17 cellular contexts compared by ENCODE assay signal in the genomic region with DNA sequence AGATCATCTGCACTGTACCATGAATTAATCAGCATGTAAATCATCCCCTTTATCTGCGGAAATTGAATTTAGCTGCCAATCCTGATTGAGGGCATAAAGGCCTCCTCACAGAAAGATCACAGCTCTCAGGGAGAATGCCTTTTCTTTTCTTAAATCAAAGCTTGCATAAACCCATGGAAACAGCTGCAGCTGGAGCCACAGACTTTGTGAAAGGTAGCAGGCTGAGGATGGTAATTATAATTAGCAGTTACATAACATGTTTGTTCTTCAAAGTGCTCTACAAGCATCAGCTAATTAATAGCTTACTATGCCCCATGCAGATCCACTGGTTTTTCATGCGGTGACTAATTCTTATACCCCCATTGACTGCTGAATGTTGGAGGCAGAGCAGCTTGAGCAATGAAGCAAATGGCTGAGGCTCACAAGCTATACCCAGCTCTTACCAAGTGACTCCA. TPM values are rescaled to one million over a fixed set of nuclear protein-coding genes. Genes with fewer than 3 reads are reported as not detected.
DNase-seq lines count a peak whose midpoint lies in the region; ATAC-seq and TF ChIP-seq lines count a peak whose summit lies in the region.
"Had no signal": no experiment of that assay in that cellular context is flagged by ENCODE, and none has a peak within 500 bp of the region (broad histone marks: within the 10 kb centered on the region; RNA-seq: fewer than 3 reads in every experiment).

No MANE protein-coding gene starts in this region.

- no peaks in the 10 kb centered on the region for H3K9me3 ChIP-seq in neural cell (ENCODE audit: low read length)
- H3K9me3 ChIP-seq: esophagus squamous epithelium, psoas muscle had no signal

- peak overlapping the region; percentile 14 for H3K9ac ChIP-seq in neural cell (ENCODE audit: low read length)

- peaks cover 13% of the 10 kb centered on the region for H3K36me3 Mint-ChIP-seq in activated T-cell treated with anti-CD3 and anti-CD28 coated beads, Interleukin-2, amount 50 U/mL, for 24 hours (ENCODE audit: low read depth)

- no peaks in the 10 kb centered on the region for H3K79me2 ChIP-seq in neural cell (replicated peaks; ENCODE audit: insufficient read depth, low read length)

- peaks cover 21% of the 10 kb centered on the region for H3K4me1 Mint-ChIP-seq in activated T-cell treated with anti-CD3 and anti-CD28 coated beads, Interleukin-2, amount 50 U/mL, for 24 hours (ENCODE audit: low read depth)

- no peaks in the 10 kb centered on the region for H3K27me3 ChIP-seq in neural cell (ENCODE audit: insufficient read depth, low read depth, low read length)
- H3K27me3 ChIP-seq: cardiac muscle cell, esophagus squamous epithelium had no signal

- no peak for ATAC-seq in HG03432 (IDR thresholded peaks at IDR 0.05; ENCODE audit: unreplicated experiment)
- ATAC-seq: psoas muscle, T-helper 17 cell had no signal

- DNase-seq in Daoy (ENCODE audit: low read depth), result peak; percentile 34
- peak; percentile 61 for DNase-seq in NCI-H2081 treated with DMSO at 0.1 percent for 48 hours (lab: John Stamatoyannopoulos, UW)
- DNase-seq in choroid plexus epithelial cell (ENCODE audit: low read depth), result peak; percentile 2
- no peak for DNase-seq in dedifferentiated amniotic fluid mesenchymal stem cell (ENCODE audit: extremely low spot score)
- DNase-seq in hippocampal formation (lab: John Stamatoyannopoulos, UW), result no peak
- DNase-seq in activated T-cell treated with anti-CD3 and anti-CD28 coated beads, Interleukin-2, amount 50 U/mL, for 24 hours, result no peak
- DNase-seq: activated gamma-delta T cell; esophagus squamous epithelium; GDM1; NCI-H187; psoas muscle; stimulated activated CD4-positive, alpha-beta T cell treated with anti-CD3 and anti-CD28 coated beads, Interleukin-4, amount 100 ng/mL, for 4 hours; stimulated activated naive CD4-positive, alpha-beta T cell treated with Interleukin-2 at 50 U/mL for 16 hours; T-helper 17 cell had no signal

- no peak for TF ChIP-seq EP300 in neural cell (conservative IDR thresholded peaks at IDR 0.05; ENCODE audit: poor library complexity, severe bottlenecking)

- H3K27ac ChIP-seq in neural cell (ENCODE audit: low read length), result peak overlapping the region; percentile 55
- H3K27ac ChIP-seq: cardiac muscle cell, esophagus squamous epithelium, psoas muscle had no signal

- no peaks in the 10 kb centered on the region for H4K20me1 ChIP-seq in neural cell (ENCODE audit: insufficient read depth)

- no peaks in the 10 kb centered on the region for H3K36me3 ChIP-seq in neural cell (ENCODE audit: insufficient read depth, low read length)

- H3K9me2 ChIP-seq in neural cell (ENCODE audit: insufficient read depth, low read length), result no peaks in the 10 kb centered on the region

- H3K27me3 Mint-ChIP-seq in activated T-cell treated with anti-CD3 and anti-CD28 coated beads, Interleukin-2, amount 50 U/mL, for 24 hours, result no peaks in the 10 kb centered on the region
- H3K27me3 Mint-ChIP-seq: T-helper 17 cell had no signal

- H3K4me3 ChIP-seq in choroid plexus epithelial cell (ENCODE audit: low read depth, low read length), result no peak overlapping the region
- peak overlapping the region; percentile 31 for H3K4me3 ChIP-seq in neural cell (ENCODE audit: low read length)
- H3K4me3 ChIP-seq: cardiac muscle cell, esophagus squamous epithelium, psoas muscle had no signal

- no peak for TF ChIP-seq RAD21 in neural cell (conservative IDR thresholded peaks at IDR 0.05)

- H3F3A ChIP-seq in neural cell (ENCODE audit: insufficient read depth, low read length, poor library complexity, severe bottlenecking), result peaks cover 4% of the 10 kb centered on the region

- no peaks in the 10 kb centered on the region for H3K9me3 Mint-ChIP-seq in activated T-cell treated with anti-CD3 and anti-CD28 coated beads, Interleukin-2, amount 50 U/mL, for 24 hours

- no peak overlapping the region for H3K4me3 Mint-ChIP-seq in activated T-cell treated with anti-CD3 and anti-CD28 coated beads, Interleukin-2, amount 50 U/mL, for 24 hours
- H3K4me3 Mint-ChIP-seq: T-helper 17 cell had no signal

- H2AFZ ChIP-seq in neural cell (ENCODE audit: low read depth, low read length), result no peak overlapping the region

- H3K4me2 ChIP-seq in neural cell (ENCODE audit: low read length), result no peak overlapping the region

- TF ChIP-seq CTCF in choroid plexus epithelial cell (conservative IDR thresholded peaks at IDR 0.05; ENCODE audit: low read depth, low read length) (no peak), neural cell (IDR thresholded peaks at IDR 0.05; ENCODE audit: poor library complexity, severe bottlenecking) (no peak)

- H3K27ac Mint-ChIP-seq in activated T-cell treated with anti-CD3 and anti-CD28 coated beads, Interleukin-2, amount 50 U/mL, for 24 hours, result no peak overlapping the region

TF ChIP-seq in neural cell, 6 proteins besides CTCF, POLR2A, EP300 and RAD21:
- TF ChIP-seq, protein P1, sequence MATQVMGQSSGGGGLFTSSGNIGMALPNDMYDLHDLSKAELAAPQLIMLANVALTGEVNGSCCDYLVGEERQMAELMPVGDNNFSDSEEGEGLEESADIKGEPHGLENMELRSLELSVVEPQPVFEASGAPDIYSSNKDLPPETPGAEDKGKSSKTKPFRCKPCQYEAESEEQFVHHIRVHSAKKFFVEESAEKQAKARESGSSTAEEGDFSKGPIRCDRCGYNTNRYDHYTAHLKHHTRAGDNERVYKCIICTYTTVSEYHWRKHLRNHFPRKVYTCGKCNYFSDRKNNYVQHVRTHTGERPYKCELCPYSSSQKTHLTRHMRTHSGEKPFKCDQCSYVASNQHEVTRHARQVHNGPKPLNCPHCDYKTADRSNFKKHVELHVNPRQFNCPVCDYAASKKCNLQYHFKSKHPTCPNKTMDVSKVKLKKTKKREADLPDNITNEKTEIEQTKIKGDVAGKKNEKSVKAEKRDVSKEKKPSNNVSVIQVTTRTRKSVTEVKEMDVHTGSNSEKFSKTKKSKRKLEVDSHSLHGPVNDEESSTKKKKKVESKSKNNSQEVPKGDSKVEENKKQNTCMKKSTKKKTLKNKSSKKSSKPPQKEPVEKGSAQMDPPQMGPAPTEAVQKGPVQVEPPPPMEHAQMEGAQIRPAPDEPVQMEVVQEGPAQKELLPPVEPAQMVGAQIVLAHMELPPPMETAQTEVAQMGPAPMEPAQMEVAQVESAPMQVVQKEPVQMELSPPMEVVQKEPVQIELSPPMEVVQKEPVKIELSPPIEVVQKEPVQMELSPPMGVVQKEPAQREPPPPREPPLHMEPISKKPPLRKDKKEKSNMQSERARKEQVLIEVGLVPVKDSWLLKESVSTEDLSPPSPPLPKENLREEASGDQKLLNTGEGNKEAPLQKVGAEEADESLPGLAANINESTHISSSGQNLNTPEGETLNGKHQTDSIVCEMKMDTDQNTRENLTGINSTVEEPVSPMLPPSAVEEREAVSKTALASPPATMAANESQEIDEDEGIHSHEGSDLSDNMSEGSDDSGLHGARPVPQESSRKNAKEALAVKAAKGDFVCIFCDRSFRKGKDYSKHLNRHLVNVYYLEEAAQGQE (IDR thresholded peaks at IDR 0.05; ENCODE audit: borderline replicate concordance), result no peak
- TF ChIP-seq POLR2AphosphoS5 (IDR thresholded peaks at IDR 0.05), result peak; percentile 17

RNA-seq across cellular contexts. Expression of gene SUSD1, which starts 54.6 kb away (rescaled TPM):
- 15.1 and 15.6 TPM in 2 replicates for total RNA-seq in Daoy (2014; rRNA removed; shearing (Covaris generic))
- 2.0 TPM in 2 replicates for polyA plus RNA-seq in neural cell
- 13.8 and 20.2 TPM in 2 replicates for polyA minus RNA-seq in neural cell

Comparison
In these comparisons a context has a peak if more than half of its experiments do, and no peak if none do; other contexts are left out.
1. DNase-seq: peak in Daoy (single experiment), NCI-H2081 treated with DMSO at 0.1 percent for 48 hours (single experiment) and choroid plexus epithelial cell (single experiment); none in dedifferentiated amniotic fluid mesenchymal stem cell (single experiment), hippocampal formation (0 of 2) and activated T-cell treated with anti-CD3 and anti-CD28 coated beads, Interleukin-2, amount 50 U/mL, for 24 hours (single experiment).